Comparison of ENCODE assay signal across 15 cellular contexts in the genomic region with DNA sequence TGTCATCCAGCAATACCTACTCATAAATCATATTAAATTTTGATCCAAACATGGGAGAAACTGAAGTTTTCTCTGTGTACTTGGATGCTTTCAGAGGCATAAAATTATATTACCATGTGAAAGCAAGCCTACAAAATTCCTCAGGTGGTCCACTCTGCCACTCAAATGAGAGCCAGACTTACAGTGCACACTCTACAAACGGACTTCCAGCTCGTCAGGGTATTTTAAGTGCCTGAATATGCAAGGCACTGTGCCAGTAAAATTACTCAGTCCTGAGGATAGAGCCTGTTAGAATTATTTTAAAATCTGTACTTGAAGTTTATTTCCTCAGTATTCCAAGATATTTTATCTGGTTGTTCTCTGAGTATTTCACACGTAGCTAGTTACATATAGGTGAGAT. TPM values are rescaled to one million over a fixed set of nuclear protein-coding genes. Genes with fewer than 3 reads are reported as not detected.
DNase-seq lines count a peak whose midpoint lies in the region; ATAC-seq and TF ChIP-seq lines count a peak whose summit lies in the region.
"Had no signal": no experiment of that assay in that cellular context is flagged by ENCODE, and none has a peak within 500 bp of the region (broad histone marks: within the 10 kb centered on the region; RNA-seq: fewer than 3 reads in every experiment).

No MANE protein-coding gene starts in this region.

- TF ChIP-seq POLR2A in vagina (IDR thresholded peaks at IDR 0.05): no peak

- DNase-seq in GM04504 (ENCODE audit: low read depth): peak; percentile 46
- no peak for DNase-seq in RWPE2 (ENCODE audit: low spot score)
- DNase-seq in fibroblast of lung (ENCODE audit: low read depth in 2 of 2): peak; percentile 66 to 79
- peak; percentile 46 for DNase-seq in renal cortical epithelial cell (ENCODE audit: low read depth)
- DNase-seq in NK-92 (lab: John Stamatoyannopoulos, UW; ENCODE audit: unreplicated experiment): no peak
- no peak for DNase-seq in vagina (ENCODE audit: extremely low spot score in 2 of 2)
- DNase-seq: activated CD4-positive, alpha-beta T cell treated with anti-CD3 and anti-CD28 coated beads, Interleukin-2, amount 50 U/mL, for 1 hour; activated gamma-delta T cell; dorsolateral prefrontal cortex; midbrain; NCI-H187 treated with DMSO at 0.1 percent for 48 hours; stimulated activated CD4-positive, alpha-beta T cell treated with anti-CD3 and anti-CD28 coated beads, Interleukin-4, amount 100 ng/mL, for 4 hours had no signal

- no peak for TF ChIP-seq CTCF in RWPE2 (IDR thresholded peaks at IDR 0.05; ENCODE audit: poor library complexity, severe bottlenecking)
- TF ChIP-seq CTCF in fibroblast of lung (conservative IDR thresholded peaks at IDR 0.05 in 1 of 2, IDR thresholded peaks at IDR 0.05 in 1 of 2; ENCODE audit: low read depth in 1 of 2, low read length in 2 of 2): no peak
- no peak for TF ChIP-seq CTCF in vagina (IDR thresholded peaks at IDR 0.05)

- no peaks in the 10 kb centered on the region for H3K9me3 ChIP-seq in RWPE2 (ENCODE audit: severe bottlenecking)
- no peaks in the 10 kb centered on the region for H3K9me3 ChIP-seq in fibroblast of lung (ENCODE audit: control insufficient read depth, insufficient read depth, low read depth, low read length)
- H3K9me3 ChIP-seq in vagina: no peaks in the 10 kb centered on the region

- H3K27ac ChIP-seq in RWPE2 (ENCODE audit: poor library complexity, severe bottlenecking) (peak overlapping the region; percentile 68), fibroblast of lung (ENCODE audit: insufficient read depth, low read length) (peak overlapping the region; percentile 25), vagina (no peak overlapping the region)

- no peaks in the 10 kb centered on the region for H4K20me1 ChIP-seq in fibroblast of lung (ENCODE audit: control insufficient read depth, extremely low read depth, insufficient read depth, low read length)

- H3K27me3 ChIP-seq in RWPE2 (ENCODE audit: insufficient read depth, poor library complexity, severe bottlenecking) (no peaks in the 10 kb centered on the region), fibroblast of lung (ENCODE audit: control insufficient read depth, insufficient read depth, low read length) (no peaks in the 10 kb centered on the region), vagina (no peaks in the 10 kb centered on the region)
- H3K27me3 ChIP-seq: dorsolateral prefrontal cortex, hepatocyte had no signal

- H3K36me3 ChIP-seq in RWPE2 (ENCODE audit: low read depth) (peaks cover 13% of the 10 kb centered on the region), fibroblast of lung (ENCODE audit: control insufficient read depth, insufficient read depth, low read length) (peaks cover 1% of the 10 kb centered on the region), vagina (peaks cover 0 to under 1% of the 10 kb centered on the region in 2 donors)

- intact Hi-C loops in vagina (cut with DNase I): loop anchor here (5.0 kb wide), 1 partner anchor 1210 kb away; no protein-coding TSS in a partner anchor

- H3K79me2 ChIP-seq in fibroblast of lung (ENCODE audit: control insufficient read depth, insufficient read depth, low read length): peaks cover 45% of the 10 kb centered on the region

- no peak overlapping the region for H3K9ac ChIP-seq in fibroblast of lung (ENCODE audit: insufficient read depth, low read length)

- H3K4me1 ChIP-seq in RWPE2 (ENCODE audit: insufficient read depth, poor library complexity, severe bottlenecking) (peaks cover 50% of the 10 kb centered on the region), fibroblast of lung (ENCODE audit: control insufficient read depth, extremely low read depth, insufficient read depth, low read length) (peaks cover 38% of the 10 kb centered on the region), vagina (peaks cover 65% of the 10 kb centered on the region)

- peak overlapping the region; percentile 49 for H3K4me2 ChIP-seq in fibroblast of lung (ENCODE audit: extremely low read depth, insufficient read depth, low read length)

- H2AFZ ChIP-seq in fibroblast of lung (ENCODE audit: low read length): no peak overlapping the region
- H2AFZ ChIP-seq: hepatocyte had no signal

- ATAC-seq in RWPE2 (ENCODE audit: low read depth): peak; percentile 32; the same call in 1 of the 3 replicates
- no peak for ATAC-seq in HG03159 (IDR thresholded peaks at IDR 0.05; ENCODE audit: unreplicated experiment)
- ATAC-seq: K562 had no signal

- H3K4me3 ChIP-seq in RWPE2 (ENCODE audit: severe bottlenecking) (no peak overlapping the region), fibroblast of lung (replicated peaks in 1 of 4; ENCODE audit: control extremely low read depth in 1 of 4, insufficient read depth in 1 of 4, low read depth in 3 of 4, low read length in 4 of 4) (peak overlapping the region in 1 of 4 experiments; percentile 6), vagina (no peak overlapping the region)
- H3K4me3 ChIP-seq: dorsolateral prefrontal cortex, hepatocyte, K562 had no signal

RNA-seq across cellular contexts. Expression of a gene that starts 54.5 kb away (rescaled TPM):
- total RNA-seq in fibroblast of lung (11.0 and 12.2 TPM in 2 replicates), renal cortical epithelial cell (10.3 and 11.8 TPM in 2 replicates), vagina (14.0 TPM)
- polyA plus RNA-seq in fibroblast of lung: 11.1 and 12.3 TPM in 2 replicates
- polyA plus RNA-seq in fibroblast of lung (2012): 6.7 TPM in 2 replicates
- polyA minus RNA-seq in fibroblast of lung (ENCODE audit: low replicate concordance): 4.0 and 6.1 TPM in 2 replicates

RNA-seq across cellular contexts. Expression of a gene that starts 58.7 kb away (rescaled TPM):
- total RNA-seq in fibroblast of lung (34.0 and 34.7 TPM in 2 replicates), renal cortical epithelial cell (30.9 and 48.8 TPM in 2 replicates), vagina (18.9 TPM)
- 9.4 and 9.9 TPM in 2 replicates for polyA plus RNA-seq in fibroblast of lung
- 11.4 and 13.9 TPM in 2 replicates for polyA plus RNA-seq in fibroblast of lung (2012)
- polyA minus RNA-seq in fibroblast of lung (ENCODE audit: low replicate concordance): 27.4 and 53.6 TPM in 2 replicates

Comparison
In these comparisons a context has a peak if more than half of its experiments do, and no peak if none do; other contexts are left out.
1. DNase-seq: peak in GM04504 (single experiment), fibroblast of lung (2 of 2) and renal cortical epithelial cell (single experiment); none in RWPE2 (single experiment), NK-92 (single experiment) and vagina (0 of 2).